8 cellular contexts compared by ENCODE assay signal in the genomic region with DNA sequence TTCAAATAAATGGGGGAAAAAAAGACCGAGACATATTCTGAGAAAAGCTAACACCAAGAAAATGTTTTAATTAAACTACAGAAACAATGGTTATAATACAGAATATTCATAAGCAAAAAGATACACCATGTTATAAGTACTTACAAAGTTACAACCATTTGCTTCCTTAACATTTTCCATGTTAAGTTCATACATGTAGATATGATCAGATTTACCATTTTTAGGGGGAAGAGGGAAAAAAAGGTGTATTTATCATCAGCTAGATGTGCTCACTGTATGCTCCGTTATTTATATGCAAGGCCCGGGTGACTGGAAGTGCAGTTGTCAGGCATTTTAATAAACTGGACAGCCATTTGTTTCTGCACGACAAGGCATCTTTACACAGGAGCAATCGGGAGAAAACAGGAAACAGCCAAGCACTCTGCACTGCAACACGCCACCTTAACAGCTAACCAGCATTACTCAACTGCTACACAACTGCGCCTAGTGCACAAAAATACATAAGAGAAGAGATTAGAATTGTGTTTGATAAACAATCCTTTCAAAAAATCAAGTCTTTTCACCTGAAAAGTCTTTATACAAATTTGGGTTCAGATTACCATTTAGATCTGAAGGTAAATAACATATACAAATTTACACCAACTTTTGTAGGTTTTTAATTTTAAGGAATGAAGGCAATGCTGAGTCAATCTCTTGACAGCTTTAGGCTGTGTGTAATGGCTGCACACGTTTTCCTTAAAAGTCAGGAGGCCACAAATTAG.
DNase-seq lines count a peak whose midpoint lies in the region; ATAC-seq and TF ChIP-seq lines count a peak whose summit lies in the region.

No MANE protein-coding gene starts in this region.

- no peaks in the 10 kb centered on the region for H3K27me3 ChIP-seq in WERI-Rb-1 (ENCODE audit: insufficient read depth, low read depth, severe bottlenecking)
- no peaks in the 10 kb centered on the region for H3K27me3 ChIP-seq in iPS-18a (ENCODE audit: control insufficient read depth, insufficient read depth, low read length)
- no peaks in the 10 kb centered on the region for H3K27me3 ChIP-seq in tibial artery

- peak; percentile 29 for DNase-seq in stimulated activated CD4-positive, alpha-beta T cell treated with anti-CD3 and anti-CD28 coated beads, Interleukin-15, amount 100 ng/mL, for 24 hours
- no peak for DNase-seq in stimulated activated CD4-positive, alpha-beta T cell treated with anti-CD3 and anti-CD28 coated beads, Interleukin-12 subunit alpha, Interleukin-12 subunit beta, amount 100 ng/mL, for 4 hours
- DNase-seq in WERI-Rb-1 (no peak), tibial artery (no peak)
- DNase-seq in effector CD4-positive, alpha-beta T cell, result no peak

- no peak for ATAC-seq in HG03135 (IDR thresholded peaks at IDR 0.05; ENCODE audit: unreplicated experiment)
- ATAC-seq in HG03196 (IDR thresholded peaks at IDR 0.05; ENCODE audit: unreplicated experiment), result no peak

- intact Hi-C loops in tibial artery (cut with DNase I; ENCODE audit: low total_unique reads), result loop anchor here (10.0 kb wide), 1 partner anchor 1219 kb away; the partner anchor contains the start of genes CASKIN2 and TSEN54

- peaks cover 19% of the 10 kb centered on the region for H3K4me1 ChIP-seq in iPS-18a (ENCODE audit: control insufficient read depth, low read depth, low read length)
- peaks cover 0 to 72% (median 46%) of the 10 kb centered on the region in 4 donors for H3K4me1 ChIP-seq in tibial artery

- H3K9ac ChIP-seq in iPS-18a (ENCODE audit: low read length), result peak overlapping the region; percentile 99

- TF ChIP-seq CTCF in WERI-Rb-1 (IDR thresholded peaks at IDR 0.05; ENCODE audit: low read depth, low read length) (no peak), tibial artery (IDR thresholded peaks at IDR 0.05) (no peak)

- H3K4me3 ChIP-seq in WERI-Rb-1 (ENCODE audit: low read depth, low read length) (peak overlapping the region; percentile 94), iPS-18a (ENCODE audit: low read length) (peak overlapping the region; percentile 90), tibial artery (peak overlapping the region; percentile 89 to 99)

- H3K9me3 ChIP-seq in WERI-Rb-1 (ENCODE audit: severe bottlenecking), result no peaks in the 10 kb centered on the region
- no peaks in the 10 kb centered on the region for H3K9me3 ChIP-seq in iPS-18a (ENCODE audit: control insufficient read depth, low read depth, low read length)
- no peaks in the 10 kb centered on the region for H3K9me3 ChIP-seq in tibial artery

- H3K36me3 ChIP-seq in WERI-Rb-1 (peaks cover 76% of the 10 kb centered on the region), iPS-18a (ENCODE audit: control insufficient read depth, low read depth, low read length) (peaks cover 49% of the 10 kb centered on the region), tibial artery (peaks cover 44 to 63% (median 51%) of the 10 kb centered on the region in 3 donors)

- 0 out of 2 replicates have a peak overlapping the region, but pooled peaks have one; percentile 2 for H3K27ac ChIP-seq in WERI-Rb-1
- H3K27ac ChIP-seq in iPS-18a (ENCODE audit: low read length), result no peak overlapping the region
- H3K27ac ChIP-seq in tibial artery, result peak overlapping the region; percentile 97 to 100
